Comparison of ENCODE assay signal across 14 cellular contexts in the genomic region with DNA sequence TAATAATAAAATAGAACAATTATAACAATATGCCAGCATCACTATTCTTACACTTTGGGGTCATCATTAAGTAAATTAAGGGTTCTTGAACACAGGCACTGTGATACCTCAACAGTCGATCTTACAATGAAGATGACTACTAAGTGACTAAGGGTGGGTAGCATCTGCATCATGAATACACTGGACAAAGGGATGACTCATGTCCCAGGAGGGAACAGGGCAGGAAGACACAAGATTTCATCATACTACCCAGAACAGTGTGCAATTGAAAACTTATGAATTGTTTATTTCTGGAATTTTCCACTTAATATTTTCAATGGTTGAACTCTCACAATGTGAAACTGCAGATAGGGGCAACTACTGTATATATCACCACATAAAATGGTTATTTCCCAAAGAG.
DNase-seq lines count a peak whose midpoint lies in the region; ATAC-seq and TF ChIP-seq lines count a peak whose summit lies in the region.
"Had no signal": no experiment of that assay in that cellular context is flagged by ENCODE, and none has a peak within 500 bp of the region (broad histone marks: within the 10 kb centered on the region; RNA-seq: fewer than 3 reads in every experiment).

No MANE protein-coding gene starts in this region.

- TF ChIP-seq CTCF in NB4 (IDR thresholded peaks at IDR 0.05; ENCODE audit: low read depth, low read length) (no peak), cardiac fibroblast (IDR thresholded peaks at IDR 0.05; ENCODE audit: low read depth, low read length) (no peak)

- H3K4me3 ChIP-seq in NB4 (ENCODE audit: low read depth, low read length) = no peak overlapping the region
- no peak overlapping the region for H3K4me3 ChIP-seq in cardiac fibroblast (replicated peaks in 1 of 2; ENCODE audit: low read depth in 2 of 2, low read length in 2 of 2)
- H3K4me3 ChIP-seq: body of pancreas, right atrium auricular region had no signal

- no peak for TF ChIP-seq POLR2A in NB4 (IDR thresholded peaks at IDR 0.05; ENCODE audit: extremely low read depth, insufficient read length)

- DNase-seq in Ammon's horn (ENCODE audit: low spot score) (peak; percentile 56), NB4 (ENCODE audit: low read depth) (peak; percentile 90), cardiac fibroblast (ENCODE audit: low read depth in 2 of 2) (peak; percentile 90 to 99), medulla oblongata (ENCODE audit: extremely low spot score) (peak; percentile 15), NCI-H1417 (lab: John Stamatoyannopoulos, UW) (no peak), RPMI8226 (no peak)
- DNase-seq: activated CD8-positive, alpha-beta T cell treated with anti-CD3 and anti-CD28 coated beads, Interleukin-2, amount 10 ng/mL, durations not matched to agents 7 days and 5 days; body of pancreas; Caco-2; KG1; stimulated activated naive B cell treated with anti-CD40 and anti-IgM and Interleukin-4, amounts not matched to agents 10 μg/mL and 1 μg/mL and 100 μg/mL, for 72 hours had no signal

- ATAC-seq in GM18517 (IDR thresholded peaks at IDR 0.05; ENCODE audit: unreplicated experiment) (no peak), HG02884 (IDR thresholded peaks at IDR 0.05; ENCODE audit: unreplicated experiment) (no peak)
- ATAC-seq: activated CD8-positive, alpha-beta T cell treated with anti-CD3 and anti-CD28 coated beads, Interleukin-2, amount 10 ng/mL, durations not matched to agents 7 days and 5 days; body of pancreas; stimulated activated naive B cell treated with anti-CD40 and anti-IgM and Interleukin-4, amounts not matched to agents 10 μg/mL and 1 μg/mL and 100 μg/mL, for 72 hours had no signal

Comparison
In these comparisons a context has a peak if more than half of its experiments do, and no peak if none do; other contexts are left out.
1. DNase-seq: peak in Ammon's horn (single experiment), NB4 (single experiment), cardiac fibroblast (2 of 2) and medulla oblongata (single experiment); none in NCI-H1417 (0 of 3) and RPMI8226 (single experiment).